ENCODE assay signal across 8 cellular contexts in the genomic region with DNA sequence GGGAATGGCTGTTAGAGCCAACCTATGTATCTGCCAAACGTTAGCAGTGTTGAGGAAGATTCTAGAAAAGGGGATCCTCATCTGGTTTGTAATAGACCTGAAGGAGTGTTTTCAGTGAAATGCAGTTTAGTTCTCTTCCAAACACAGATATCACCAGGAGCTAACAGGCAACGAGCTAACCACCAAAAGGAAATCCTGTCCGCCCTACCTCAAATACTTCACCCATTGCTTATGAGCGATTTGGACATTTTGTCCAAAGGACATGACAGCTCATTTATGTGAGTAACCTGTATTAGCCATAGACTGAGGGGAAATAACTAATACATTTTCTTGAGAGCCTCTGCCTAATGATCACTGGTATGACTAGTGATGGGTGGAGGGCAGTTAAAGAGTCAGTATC. TPM values are rescaled to one million over a fixed set of nuclear protein-coding genes. Genes with fewer than 3 reads are reported as not detected.
DNase-seq lines count a peak whose midpoint lies in the region; ATAC-seq and TF ChIP-seq lines count a peak whose summit lies in the region.

No MANE protein-coding gene starts in this region.

- no peaks in the 10 kb centered on the region for H3K9me3 Mint-ChIP-seq in effector memory CD8-positive, alpha-beta T cell

- TF ChIP-seq CTCF in GM12865 (IDR thresholded peaks at IDR 0.05; ENCODE audit: insufficient read depth, low read depth, low read length, missing control alignments), result no peak
- no peak for TF ChIP-seq CTCF in PC-3 (conservative IDR thresholded peaks at IDR 0.05; ENCODE audit: low read depth, low read length)

- no peaks in the 10 kb centered on the region for H3K9me2 ChIP-seq in PC-3 (replicated peaks; ENCODE audit: low read length)

- H3K27me3 ChIP-seq in PC-3 (ENCODE audit: low read length), result no peaks in the 10 kb centered on the region
- no peaks in the 10 kb centered on the region for H3K27me3 ChIP-seq in neuron (ENCODE audit: insufficient read depth, low read length)

- peak overlapping the region; percentile 99 for H3K27ac ChIP-seq in PC-3 (ENCODE audit: low read length)

- DNase-seq in GM12865 (ENCODE audit: low read depth), result no peak
- peak; percentile 65 for DNase-seq in PC-3
- no peak for DNase-seq in effector memory CD8-positive, alpha-beta T cell
- no peak for DNase-seq in GDM1 (lab: John Stamatoyannopoulos, UW)
- no peak for DNase-seq in Ammon's horn (ENCODE audit: low spot score)

- H3K36me3 ChIP-seq in PC-3 (ENCODE audit: low read depth, low read length) (peaks cover 14% of the 10 kb centered on the region; the same call in 1 of the 2 replicates), neuron (ENCODE audit: insufficient read depth, low read length) (no peaks in the 10 kb centered on the region)

- no peaks in the 10 kb centered on the region; the same call in 1 of the 2 replicates for H3K79me2 ChIP-seq in PC-3 (ENCODE audit: low read length)

- H4K20me1 ChIP-seq in PC-3 (ENCODE audit: low read length), result no peaks in the 10 kb centered on the region

- peak overlapping the region in 1 of 2 donors; percentile 87 for H3K27ac Mint-ChIP-seq in effector memory CD8-positive, alpha-beta T cell

- ATAC-seq in PC-3 (peak; percentile 6), GM18517 (IDR thresholded peaks at IDR 0.05; ENCODE audit: unreplicated experiment) (no peak), HG03432 (IDR thresholded peaks at IDR 0.05; ENCODE audit: unreplicated experiment) (no peak)
- no peak for ATAC-seq in effector memory CD8-positive, alpha-beta T cell (replicated peaks)

- POLR2A ChIA-PET in PC-3 (lab: Charles Lee; ENCODE audit: unreplicated experiment), result interaction anchor here (0.7 to 3.4 kb wide), 5 partner anchors 10 to 52 kb away, joined by 3 to 45 read pairs (median 5); partner anchors contain the start of gene CD59

- peak overlapping the region; percentile 85 for H3K4me2 ChIP-seq in PC-3 (ENCODE audit: low read length)

- H3K4me1 Mint-ChIP-seq in effector memory CD8-positive, alpha-beta T cell (ENCODE audit: low read depth in 2 of 2), result peaks cover 12 to 13% of the 10 kb centered on the region in 2 donors

- H2AFZ ChIP-seq in PC-3 (ENCODE audit: low read length) (no peak overlapping the region), neuron (ENCODE audit: low read depth, low read length) (peak overlapping the region; percentile 83)

- H3K4me3 ChIP-seq in GM12865 (ENCODE audit: low read depth, low read length) (peak overlapping the region; percentile 80), PC-3 (ENCODE audit: low read length) (peak overlapping the region; percentile 61), neuron (ENCODE audit: low read length) (peak overlapping the region; percentile 39)

- BruUV-seq in PC-3 (replicated peaks; lab: Mats Ljungman, UMichigan), result TSS peak; percentile 93

- peaks cover 21 to 24% of the 10 kb centered on the region in 2 donors for H3K27me3 Mint-ChIP-seq in effector memory CD8-positive, alpha-beta T cell

- H3K4me1 ChIP-seq in PC-3 (ENCODE audit: insufficient read depth, low read length), result peaks cover 73% of the 10 kb centered on the region
- peaks cover 12% of the 10 kb centered on the region for H3K4me1 ChIP-seq in neuron (ENCODE audit: insufficient read depth, low read length)

- H3K4me3 Mint-ChIP-seq in effector memory CD8-positive, alpha-beta T cell, result peak overlapping the region; percentile 86 to 87

- H3F3A ChIP-seq in PC-3 (ENCODE audit: low read length, unreplicated experiment), result peaks cover 15% of the 10 kb centered on the region

- H3K9ac ChIP-seq in PC-3 (ENCODE audit: low read length), result peak overlapping the region; percentile 97

- CTCF ChIA-PET in PC-3 (lab: Charles Lee), result interaction anchor here (1.4 to 2.6 kb wide), 4 partner anchors 9 to 41 kb away, joined by 5 to 17 read pairs (median 7); partner anchors contain the start of gene CD59

- intact Hi-C loops in PC-3 (cut with micrococcal nuclease), result no loop called here

- H3K9me3 ChIP-seq in PC-3 (ENCODE audit: low read length), result no peaks in the 10 kb centered on the region
- no peaks in the 10 kb centered on the region for H3K9me3 ChIP-seq in neuron (ENCODE audit: low read length)

- H3K36me3 Mint-ChIP-seq in effector memory CD8-positive, alpha-beta T cell (ENCODE audit: insufficient read depth), result peaks cover 13% of the 10 kb centered on the region

RNA-seq across cellular contexts. Expression of gene C11orf91, which starts 0.7 kb away (rescaled TPM):
- 1.0 TPM in 1 of 2 replicates, not detected in the other for total RNA-seq in PC-3 (2014; rRNA removed)

RNA-seq across cellular contexts. Expression of gene CD59, which starts 34.9 kb away (rescaled TPM):
- 134 and 170 TPM in 2 replicates for total RNA-seq in PC-3 (2014; rRNA removed)
